ENCODE assay signal across 9 cellular contexts in genomic region chr1:246725191-246725590, GRCh38. TPM values are rescaled to one million over a fixed set of nuclear protein-coding genes. Genes with fewer than 3 reads are reported as not detected.
DNase-seq lines count a peak whose midpoint lies in the region; ATAC-seq, FAIRE-seq and TF ChIP-seq lines count a peak whose summit lies in the region.
"Had no signal": no experiment of that assay in that cellular context is flagged by ENCODE, and none has a peak within 500 bp of the region (broad histone marks: within the 10 kb centered on the region; RNA-seq: fewer than 3 reads in every experiment).

No MANE protein-coding gene starts in this region.

- H3K9me3 ChIP-seq in left lung (peaks cover 0 to 17% of the 10 kb centered on the region in 2 donors), thoracic aorta (no peaks in the 10 kb centered on the region)

- H3K27ac ChIP-seq in left lung (no peak overlapping the region), thoracic aorta (peak overlapping the region; percentile 44 to 58)

- no peak for TF ChIP-seq CTCF in left lung (IDR thresholded peaks at IDR 0.05)
- TF ChIP-seq CTCF in thoracic aorta (IDR thresholded peaks at IDR 0.05): no peak

- no peak for FAIRE-seq in H54 (lab: Jason Lieb, UNC)
- FAIRE-seq: urothelium cell line had no signal

- ATAC-seq in activated T-helper 17 cell treated with anti-CD3 and anti-CD28 coated beads, Interleukin-2, amount 50 U/mL, for 72 hours (replicated peaks): no peak
- ATAC-seq in left lung (no peak), thoracic aorta (ENCODE audit: insufficient number of reproducible peaks, low FRiP score, low read depth) (no peak), GM21360 (IDR thresholded peaks at IDR 0.05; ENCODE audit: unreplicated experiment) (no peak), GM18858 (IDR thresholded peaks at IDR 0.05; ENCODE audit: unreplicated experiment) (no peak)

- no peak for TF ChIP-seq POLR2A in H54 (IDR thresholded peaks at IDR 0.05; ENCODE audit: low read depth, low read length)

- H3K9me3 Mint-ChIP-seq in activated CD4-positive, alpha-beta T cell treated with anti-CD3 and anti-CD28 coated beads, Interleukin-2, amount 10 ng/mL, durations not matched to agents 7 days and 5 days: peaks cover 27% of the 10 kb centered on the region
- peaks cover 24% of the 10 kb centered on the region for H3K9me3 Mint-ChIP-seq in activated T-helper 17 cell treated with anti-CD3 and anti-CD28 coated beads, Interleukin-2, amount 50 U/mL, for 72 hours

- H3K27me3 Mint-ChIP-seq in activated CD4-positive, alpha-beta T cell treated with anti-CD3 and anti-CD28 coated beads, Interleukin-2, amount 10 ng/mL, durations not matched to agents 7 days and 5 days: peaks cover 2% of the 10 kb centered on the region
- peaks cover 13% of the 10 kb centered on the region for H3K27me3 Mint-ChIP-seq in activated T-helper 17 cell treated with anti-CD3 and anti-CD28 coated beads, Interleukin-2, amount 50 U/mL, for 72 hours

- no peak for DNase-seq in activated CD4-positive, alpha-beta T cell treated with anti-CD3 and anti-CD28 coated beads, Interleukin-2, amount 10 ng/mL, durations not matched to agents 7 days and 5 days
- no peak for DNase-seq in activated CD4-positive, alpha-beta T cell treated with anti-CD3 and anti-CD28 coated beads, Interleukin-2, amount 50 U/mL, for 1 hour
- no peak for DNase-seq in left lung
- no peak for DNase-seq in thoracic aorta (ENCODE audit: low spot score)
- no peak for DNase-seq in H54 (ENCODE audit: insufficient read length, low spot score)

- peak overlapping the region; percentile 79 for H3K27ac Mint-ChIP-seq in activated CD4-positive, alpha-beta T cell treated with anti-CD3 and anti-CD28 coated beads, Interleukin-2, amount 10 ng/mL, durations not matched to agents 7 days and 5 days
- no peak overlapping the region for H3K27ac Mint-ChIP-seq in activated T-helper 17 cell treated with anti-CD3 and anti-CD28 coated beads, Interleukin-2, amount 50 U/mL, for 72 hours

- CTCF ChIA-PET in activated CD4-positive, alpha-beta T cell treated with anti-CD3 and anti-CD28 coated beads, Interleukin-2, amount 10 ng/mL, durations not matched to agents 7 days and 5 days (lab: Charles Lee): interaction anchor here (1.0 to 1.5 kb wide), 2 partner anchors 12 to 14 kb away, joined by 3 to 7 read pairs; no protein-coding TSS in a partner anchor

- H3K4me3 ChIP-seq in left lung (peak overlapping the region; percentile 80 to 97), thoracic aorta (peak overlapping the region; percentile 83)

- H3K27me3 ChIP-seq in left lung (no peaks in the 10 kb centered on the region), thoracic aorta (replicated peaks; ENCODE audit: insufficient read depth) (no peaks in the 10 kb centered on the region)

- H3K36me3 ChIP-seq in left lung (peaks cover 0 to 27% of the 10 kb centered on the region in 2 donors), thoracic aorta (peaks cover 6% of the 10 kb centered on the region)

- H3K36me3 Mint-ChIP-seq in activated CD4-positive, alpha-beta T cell treated with anti-CD3 and anti-CD28 coated beads, Interleukin-2, amount 10 ng/mL, durations not matched to agents 7 days and 5 days (ENCODE audit: low read depth): peaks cover 39% of the 10 kb centered on the region
- H3K36me3 Mint-ChIP-seq in activated T-helper 17 cell treated with anti-CD3 and anti-CD28 coated beads, Interleukin-2, amount 50 U/mL, for 72 hours (ENCODE audit: low read depth): peaks cover 36% of the 10 kb centered on the region

- peak overlapping the region; percentile 86 for H3K4me3 Mint-ChIP-seq in activated CD4-positive, alpha-beta T cell treated with anti-CD3 and anti-CD28 coated beads, Interleukin-2, amount 10 ng/mL, durations not matched to agents 7 days and 5 days
- H3K4me3 Mint-ChIP-seq in activated T-helper 17 cell treated with anti-CD3 and anti-CD28 coated beads, Interleukin-2, amount 50 U/mL, for 72 hours: peak overlapping the region; percentile 84

- H3K4me1 ChIP-seq in left lung: peaks cover 3 to 29% of the 10 kb centered on the region in 2 donors
- peaks cover 0 to 15% of the 10 kb centered on the region in 2 donors for H3K4me1 ChIP-seq in thoracic aorta (ENCODE audit: control insufficient read depth in 1 of 2, low read depth in 2 of 2)

- peaks cover 11% of the 10 kb centered on the region for H3K4me1 Mint-ChIP-seq in activated CD4-positive, alpha-beta T cell treated with anti-CD3 and anti-CD28 coated beads, Interleukin-2, amount 10 ng/mL, durations not matched to agents 7 days and 5 days
- H3K4me1 Mint-ChIP-seq in activated T-helper 17 cell treated with anti-CD3 and anti-CD28 coated beads, Interleukin-2, amount 50 U/mL, for 72 hours: no peaks in the 10 kb centered on the region

- intact Hi-C loops in left lung (cut with DNase I): no loop called here

- POLR2A ChIA-PET in activated CD4-positive, alpha-beta T cell treated with anti-CD3 and anti-CD28 coated beads, Interleukin-2, amount 10 ng/mL, durations not matched to agents 7 days and 5 days (lab: Charles Lee): interaction anchor here (0.6 kb wide), 1 partner anchor 47 kb away, joined by 3 read pairs; no protein-coding TSS in a partner anchor

RNA-seq across cellular contexts. Expression of gene SCCPDH, which starts 1.0 kb away (rescaled TPM):
- 10 to 100 TPM in 1 of 2 experiments, 1 to 10 TPM in 1; 9.4 to 10.9 TPM for total RNA-seq in activated CD4-positive, alpha-beta T cell treated with anti-CD3 and anti-CD28 coated beads, Interleukin-2, amount 10 ng/mL, durations not matched to agents 7 days and 5 days
- total RNA-seq in activated T-helper 17 cell treated with anti-CD3 and anti-CD28 coated beads, Interleukin-2, amount 50 U/mL, for 72 hours: 10 to 100 TPM in 1 of 2 donors, 1 to 10 TPM in 1; 8.9 to 23.9 TPM
- total RNA-seq in left lung (10 to 100 TPM; 28.3 to 32.9 TPM), thoracic aorta (10 to 100 TPM; 12.8 to 14.4 TPM)

Comparison
In these comparisons a context has a peak if more than half of its experiments do, and no peak if none do; other contexts are left out.
1. H3K27ac ChIP-seq: peak in thoracic aorta (2 of 2); none in left lung (0 of 2).